In the genomic region with DNA sequence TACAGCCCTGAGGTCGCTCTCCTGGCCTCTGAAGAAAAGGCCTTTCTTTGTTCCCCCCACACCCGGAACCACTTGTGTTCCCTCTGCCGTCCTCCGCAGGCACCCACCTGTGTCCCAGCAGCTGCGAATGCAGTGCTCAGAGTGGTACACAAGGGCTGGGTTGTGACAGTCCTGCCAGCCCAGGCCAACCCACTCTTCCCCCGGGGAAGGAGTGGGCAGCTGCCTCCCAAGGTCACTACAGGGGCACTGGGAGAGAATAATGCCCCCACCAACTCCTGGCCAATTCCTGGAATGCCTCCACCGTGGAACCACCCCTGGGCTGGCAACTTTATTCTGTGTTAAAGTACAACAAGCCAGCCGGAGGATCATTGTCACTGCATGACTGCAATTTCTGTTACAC, we compare ENCODE assay signal across 11 cellular contexts. TPM values are rescaled to one million over a fixed set of nuclear protein-coding genes. Genes with fewer than 3 reads are reported as not detected.
DNase-seq lines count a peak whose midpoint lies in the region; ATAC-seq and TF ChIP-seq lines count a peak whose summit lies in the region.
"Had no signal": no experiment of that assay in that cellular context is flagged by ENCODE, and none has a peak within 500 bp of the region (broad histone marks: within the 10 kb centered on the region; RNA-seq: fewer than 3 reads in every experiment).

No MANE protein-coding gene starts in this region.

- intact Hi-C loops in activated CD4-positive, alpha-beta T cell treated with anti-CD3 and anti-CD28 coated beads for 36 hours (cut with DNase I, micrococcal nuclease), result loop anchor here (1.0 to 10.0 kb wide), 3 partner anchors 8 to 1359 kb away; a partner anchor contains a TSS
- intact Hi-C loops in activated CD8-positive, alpha-beta T cell treated with anti-CD3 and anti-CD28 coated beads for 36 hours (cut with micrococcal nuclease), result no loop called here

- TF ChIP-seq CTCF in activated CD8-positive, alpha-beta T cell treated with anti-CD3 and anti-CD28 coated beads for 36 hours (IDR thresholded peaks at IDR 0.05), result no peak

- ATAC-seq in activated CD4-positive, alpha-beta T cell treated with anti-CD3 and anti-CD28 coated beads for 36 hours, result peak; percentile 13
- ATAC-seq in activated CD8-positive, alpha-beta T cell treated with anti-CD3 and anti-CD28 coated beads for 36 hours, result no peak
- ATAC-seq in stimulated activated effector memory CD8-positive, alpha-beta T cell treated with anti-CD3 and anti-CD28 coated beads, Interleukin-12 subunit alpha, Interleukin-12 subunit beta, amount 100 ng/mL, for 72 hours, result peak; percentile 3

- POLR2A ChIA-PET in activated CD4-positive, alpha-beta T cell treated with anti-CD3 and anti-CD28 coated beads for 36 hours (lab: Charles Lee), result no interaction called here
- POLR2A ChIA-PET in activated CD8-positive, alpha-beta T cell treated with anti-CD3 and anti-CD28 coated beads for 36 hours (lab: Charles Lee), result interaction anchor here (1.1 kb wide), 1 partner anchor 9 kb away, joined by 3 read pairs; no protein-coding TSS in a partner anchor

- H3K9me3 Mint-ChIP-seq in activated CD4-positive, alpha-beta T cell treated with anti-CD3 and anti-CD28 coated beads for 36 hours (ENCODE audit: low read depth), result no peaks in the 10 kb centered on the region
- no peaks in the 10 kb centered on the region for H3K9me3 Mint-ChIP-seq in activated CD8-positive, alpha-beta T cell treated with anti-CD3 and anti-CD28 coated beads for 36 hours
- H3K9me3 Mint-ChIP-seq in immature natural killer cell, result no peaks in the 10 kb centered on the region
- H3K9me3 Mint-ChIP-seq in stimulated activated effector memory CD8-positive, alpha-beta T cell treated with anti-CD3 and anti-CD28 coated beads, Interleukin-12 subunit alpha, Interleukin-12 subunit beta, amount 100 ng/mL, for 72 hours, result no peaks in the 10 kb centered on the region

- DNase-seq in activated CD4-positive, alpha-beta T cell treated with anti-CD3 and anti-CD28 coated beads for 36 hours, result no peak
- DNase-seq in activated CD4-positive, alpha-beta T cell treated with anti-CD3 and anti-CD28 coated beads for 1 hour, result no peak
- DNase-seq in activated CD8-positive, alpha-beta T cell treated with anti-CD3 and anti-CD28 coated beads for 36 hours, result no peak
- DNase-seq in immature natural killer cell (no peak), NCI-H226 (no peak), glomerular visceral epithelial cell (ENCODE audit: extremely low spot score) (no peak)
- DNase-seq in stimulated activated effector memory CD8-positive, alpha-beta T cell treated with anti-CD3 and anti-CD28 coated beads, Interleukin-12 subunit alpha, Interleukin-12 subunit beta, amount 100 ng/mL, for 72 hours (ENCODE audit: low spot score in 2 of 2), result no peak
- DNase-seq in stimulated activated CD8-positive, alpha-beta memory T cell treated with anti-CD3 and anti-CD28 coated beads, Interleukin-4, amount 100 ng/mL, for 48 hours, result no peak
- DNase-seq: activated T-cell treated with anti-CD3 and anti-CD28 coated beads for 4 hours, DMS53, KG1 had no signal

- peaks cover 53% of the 10 kb centered on the region for H3K36me3 Mint-ChIP-seq in activated CD4-positive, alpha-beta T cell treated with anti-CD3 and anti-CD28 coated beads for 36 hours (ENCODE audit: low read depth)
- H3K36me3 Mint-ChIP-seq in activated CD8-positive, alpha-beta T cell treated with anti-CD3 and anti-CD28 coated beads for 36 hours (ENCODE audit: low read depth), result peaks cover 74% of the 10 kb centered on the region
- H3K36me3 Mint-ChIP-seq in immature natural killer cell, result no peaks in the 10 kb centered on the region
- H3K36me3 Mint-ChIP-seq in stimulated activated effector memory CD8-positive, alpha-beta T cell treated with anti-CD3 and anti-CD28 coated beads, Interleukin-12 subunit alpha, Interleukin-12 subunit beta, amount 100 ng/mL, for 72 hours, result peaks cover 63% of the 10 kb centered on the region

- peaks cover 78% of the 10 kb centered on the region for H3K4me1 Mint-ChIP-seq in activated CD4-positive, alpha-beta T cell treated with anti-CD3 and anti-CD28 coated beads for 36 hours
- peaks cover 84% of the 10 kb centered on the region for H3K4me1 Mint-ChIP-seq in activated CD8-positive, alpha-beta T cell treated with anti-CD3 and anti-CD28 coated beads for 36 hours (ENCODE audit: low read depth)
- peaks cover 84 to 93% of the 10 kb centered on the region in 2 donors for H3K4me1 Mint-ChIP-seq in immature natural killer cell
- peaks cover 85% of the 10 kb centered on the region for H3K4me1 Mint-ChIP-seq in stimulated activated effector memory CD8-positive, alpha-beta T cell treated with anti-CD3 and anti-CD28 coated beads, Interleukin-12 subunit alpha, Interleukin-12 subunit beta, amount 100 ng/mL, for 72 hours

- CTCF ChIA-PET in activated CD4-positive, alpha-beta T cell treated with anti-CD3 and anti-CD28 coated beads for 36 hours (lab: Charles Lee), result no interaction called here
- CTCF ChIA-PET in activated CD8-positive, alpha-beta T cell treated with anti-CD3 and anti-CD28 coated beads for 36 hours (lab: Charles Lee), result interaction anchor here (3.4 kb wide), 1 partner anchor 138 kb away, joined by 15 read pairs; no protein-coding TSS in a partner anchor

- H3K27me3 Mint-ChIP-seq in activated CD4-positive, alpha-beta T cell treated with anti-CD3 and anti-CD28 coated beads for 36 hours, result no peaks in the 10 kb centered on the region
- no peaks in the 10 kb centered on the region for H3K27me3 Mint-ChIP-seq in activated CD8-positive, alpha-beta T cell treated with anti-CD3 and anti-CD28 coated beads for 36 hours
- H3K27me3 Mint-ChIP-seq in immature natural killer cell (ENCODE audit: low read depth in 3 of 3), result peaks cover 0 to 11% (median 2%) of the 10 kb centered on the region in 3 donors

- peak overlapping the region; percentile 88 for H3K27ac Mint-ChIP-seq in activated CD4-positive, alpha-beta T cell treated with anti-CD3 and anti-CD28 coated beads for 36 hours
- H3K27ac Mint-ChIP-seq in activated CD8-positive, alpha-beta T cell treated with anti-CD3 and anti-CD28 coated beads for 36 hours, result peak overlapping the region; percentile 94
- peak overlapping the region; percentile 24 to 98 (median 84) for H3K27ac Mint-ChIP-seq in immature natural killer cell
- H3K27ac Mint-ChIP-seq in stimulated activated effector memory CD8-positive, alpha-beta T cell treated with anti-CD3 and anti-CD28 coated beads, Interleukin-12 subunit alpha, Interleukin-12 subunit beta, amount 100 ng/mL, for 72 hours, result peak overlapping the region; percentile 99

- no peak overlapping the region for H3K4me3 Mint-ChIP-seq in activated CD4-positive, alpha-beta T cell treated with anti-CD3 and anti-CD28 coated beads for 36 hours
- H3K4me3 Mint-ChIP-seq in activated CD8-positive, alpha-beta T cell treated with anti-CD3 and anti-CD28 coated beads for 36 hours, result peak overlapping the region; percentile 11
- peak overlapping the region in 2 of 5 donors; percentile 6 to 57 for H3K4me3 Mint-ChIP-seq in immature natural killer cell
- peak overlapping the region; percentile 50 for H3K4me3 Mint-ChIP-seq in stimulated activated effector memory CD8-positive, alpha-beta T cell treated with anti-CD3 and anti-CD28 coated beads, Interleukin-12 subunit alpha, Interleukin-12 subunit beta, amount 100 ng/mL, for 72 hours

RNA-seq across cellular contexts. Expression of a gene that starts 10.0 kb away (rescaled TPM):
- total RNA-seq in activated CD4-positive, alpha-beta T cell treated with anti-CD3 and anti-CD28 coated beads for 36 hours, result 100 to 1,000 TPM; 143 to 187 TPM
- total RNA-seq in activated CD8-positive, alpha-beta T cell treated with anti-CD3 and anti-CD28 coated beads for 36 hours, result 100 to 1,000 TPM; 172 to 173 TPM
- polyA plus RNA-seq in immature natural killer cell, result 100 to 1,000 TPM; 164 to 231 (median 178) TPM
